Comparison of ENCODE assay signal across 1 cellular context in genomic region chr7:92446869-92447238, GRCh38.
TF ChIP-seq lines count a peak whose summit lies in the region.

No MANE protein-coding gene starts in this region.

TF ChIP-seq in IMR-90, 13 proteins besides CTCF, POLR2A, EP300 and RAD21 (continued from another document):
- no peak for TF ChIP-seq ELK1 (IDR thresholded peaks at IDR 0.05; ENCODE audit: borderline replicate concordance, low read depth, low read length)
- TF ChIP-seq MXI1 (IDR thresholded peaks at IDR 0.05; ENCODE audit: borderline replicate concordance, low read depth, low read length): no peak
- no peak for TF ChIP-seq BHLHE40 (IDR thresholded peaks at IDR 0.05; ENCODE audit: low read depth, low read length)
- no peak for TF ChIP-seq NFE2L2 (IDR thresholded peaks at IDR 0.05; ENCODE audit: low read depth, low read length)
- no peak for TF ChIP-seq MAZ (IDR thresholded peaks at IDR 0.05; ENCODE audit: borderline replicate concordance, low read depth, low read length)
- no peak for TF ChIP-seq MAFK (IDR thresholded peaks at IDR 0.05; ENCODE audit: low read depth, low read length)
- no peak for TF ChIP-seq RFX5 (IDR thresholded peaks at IDR 0.05; ENCODE audit: low read depth, low read length)
- TF ChIP-seq RCOR1 (IDR thresholded peaks at IDR 0.05; ENCODE audit: insufficient replicate concordance, low read length): no peak
